In the genomic region with DNA sequence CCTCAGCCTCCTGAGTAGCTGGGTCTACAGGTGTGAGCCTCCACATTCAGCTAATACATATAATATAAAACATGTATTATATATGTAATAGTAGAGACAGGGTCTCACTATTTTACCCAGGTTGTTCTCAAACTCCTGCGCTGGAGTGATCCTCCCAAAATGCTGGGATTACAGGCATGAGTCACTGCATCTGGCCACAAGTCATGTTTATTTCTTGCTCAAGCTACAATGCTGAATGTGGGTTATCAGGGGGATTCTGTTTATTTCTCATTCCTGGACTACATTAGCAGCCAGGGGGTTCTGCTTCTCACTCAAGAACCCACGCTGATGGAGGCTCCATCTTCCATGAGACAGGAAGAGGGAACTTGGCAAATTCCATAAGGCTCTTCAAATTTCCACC, we compare ENCODE assay signal across 19 cellular contexts. TPM values are rescaled to one million over a fixed set of nuclear protein-coding genes. Genes with fewer than 3 reads are reported as not detected.
DNase-seq lines count a peak whose midpoint lies in the region; ATAC-seq, FAIRE-seq and TF ChIP-seq lines count a peak whose summit lies in the region.
"Had no signal": no experiment of that assay in that cellular context is flagged by ENCODE, and none has a peak within 500 bp of the region (broad histone marks: within the 10 kb centered on the region; RNA-seq: fewer than 3 reads in every experiment).

No MANE protein-coding gene starts in this region.

- H3K27ac Mint-ChIP-seq in CD14-positive monocyte, result no peak overlapping the region
- H3K27ac Mint-ChIP-seq: CD4-positive, CD25-positive, alpha-beta regulatory T cell had no signal

- H3K36me3 ChIP-seq in K562 (ENCODE audit: control insufficient read depth, insufficient read depth, low read length), result no peaks in the 10 kb centered on the region
- no peaks in the 10 kb centered on the region for H3K36me3 ChIP-seq in mesenchymal stem cell (ENCODE audit: control insufficient read depth in 1 of 2, insufficient read depth in 2 of 2, low read depth in 1 of 2, low read length in 2 of 2)
- H3K36me3 ChIP-seq in PC-3 (ENCODE audit: low read depth, low read length), result no peaks in the 10 kb centered on the region
- H3K36me3 ChIP-seq: BLaER1 had no signal

- H2BK5ac ChIP-seq in mesenchymal stem cell (ENCODE audit: low read depth, low read length, poor library complexity, severe bottlenecking), result no peak overlapping the region

- TF ChIP-seq CTCF in K562 (IDR thresholded peaks at IDR 0.05 in 2 of 3, conservative IDR thresholded peaks at IDR 0.05 in 1 of 3; ENCODE audit: insufficient read depth in 2 of 3, low read depth in 1 of 3, low read length in 3 of 3), result no peak
- no peak for TF ChIP-seq CTCF in CD14-positive monocyte (IDR thresholded peaks at IDR 0.05)
- TF ChIP-seq CTCF in PC-3 (conservative IDR thresholded peaks at IDR 0.05; ENCODE audit: low read depth, low read length), result no peak

- no peak overlapping the region for H4K91ac ChIP-seq in mesenchymal stem cell (ENCODE audit: low read length)

- H3K79me2 ChIP-seq in K562 (ENCODE audit: control insufficient read depth, insufficient read depth, low read length) (no peaks in the 10 kb centered on the region), PC-3 (ENCODE audit: low read length) (no peaks in the 10 kb centered on the region)

- H3K4me1 ChIP-seq in K562 (replicated peaks in 1 of 2; ENCODE audit: control insufficient read depth in 2 of 2, insufficient read depth in 2 of 2, low read length in 2 of 2) (0 out of 5 replicates have a peak, but pooled peaks cover 0 to 3% of the 10 kb centered on the region in 2 experiments), mesenchymal stem cell (ENCODE audit: control insufficient read depth, insufficient read depth, low read depth, low read length) (no peaks in the 10 kb centered on the region), PC-3 (ENCODE audit: insufficient read depth, low read length) (no peaks in the 10 kb centered on the region)
- H3K4me1 ChIP-seq: BLaER1 had no signal

- CTCF ChIA-PET in K562 (lab: Yijun Ruan, JAX; ENCODE audit: low intra/inter-chr PET ratio), result no interaction called here
- CTCF ChIA-PET in PC-3 (lab: Charles Lee), result no interaction called here

- H2AFZ ChIP-seq in K562 (ENCODE audit: low read depth, low read length) (no peak overlapping the region), mesenchymal stem cell (ENCODE audit: low read depth, low read length) (no peak overlapping the region), PC-3 (ENCODE audit: low read length) (no peak overlapping the region)

- H3K9me3 Mint-ChIP-seq in CD14-positive monocyte, result peaks cover 0 to 2% (median 0%) of the 10 kb centered on the region in 7 donors

- no peak for TF ChIP-seq EP300 in K562 (IDR thresholded peaks at IDR 0.05; ENCODE audit: low read length)

- no peak overlapping the region for H4K8ac ChIP-seq in mesenchymal stem cell (ENCODE audit: low read length)

- H3K79me1 ChIP-seq in mesenchymal stem cell (replicated peaks; ENCODE audit: low read length, poor library complexity, severe bottlenecking), result no peaks in the 10 kb centered on the region

- H2AK5ac ChIP-seq in mesenchymal stem cell (ENCODE audit: low read length, severe bottlenecking), result no peak overlapping the region

- H3K27me3 ChIP-seq in K562 (ENCODE audit: control insufficient read depth in 2 of 2, insufficient read depth in 2 of 2, low read length in 2 of 2) (no peaks in the 10 kb centered on the region; a peak in 1 of 5 replicates), mesenchymal stem cell (ENCODE audit: control insufficient read depth in 1 of 2, insufficient read depth in 1 of 2, low read length in 2 of 2) (peaks cover 10 to 27% of the 10 kb centered on the region in 2 experiments), PC-3 (ENCODE audit: low read length) (peaks cover 30% of the 10 kb centered on the region; the same call in 1 of the 2 replicates)
- H3K27me3 ChIP-seq: BLaER1 had no signal

- H3K4ac ChIP-seq in mesenchymal stem cell (ENCODE audit: low read depth in 1 of 2, low read length in 2 of 2), result no peak overlapping the region

- peak; percentile 20 for DNase-seq in EH (ENCODE audit: low read depth)
- peak; percentile 39 for DNase-seq in HCEC 1CT
- DNase-seq in K562 (ENCODE audit: extremely low read depth in 1 of 4, low spot score in 3 of 4), result no peak
- DNase-seq in mesenchymal stem cell, result peak; percentile 6
- DNase-seq in NCI-H69 (lab: John Stamatoyannopoulos, UW), result no peak
- no peak for DNase-seq in CD14-positive monocyte (ENCODE audit: low spot score)
- DNase-seq in NCI-H146 (lab: John Stamatoyannopoulos, UW), result no peak
- DNase-seq in PC-3, result no peak
- DNase-seq: CD4-positive, CD25-positive, alpha-beta regulatory T cell; DMS79; GF-D8; H9; KBM-7 had no signal

- H3K18ac ChIP-seq in mesenchymal stem cell (ENCODE audit: low read depth in 1 of 2, low read length in 2 of 2), result no peak overlapping the region

- no peaks in the 10 kb centered on the region for H3F3A ChIP-seq in PC-3 (ENCODE audit: low read length, unreplicated experiment)

- H3K36me3 Mint-ChIP-seq in CD14-positive monocyte, result no peaks in the 10 kb centered on the region
- H3K36me3 Mint-ChIP-seq: CD4-positive, CD25-positive, alpha-beta regulatory T cell had no signal

- H3K27me3 Mint-ChIP-seq in CD14-positive monocyte (ENCODE audit: low read depth in 3 of 3), result peaks cover 7 to 14% (median 9%) of the 10 kb centered on the region in 3 donors

- H4K20me1 ChIP-seq in K562 (replicated peaks; ENCODE audit: control insufficient read depth, insufficient read depth, low read length), result no peaks in the 10 kb centered on the region
- no peaks in the 10 kb centered on the region for H4K20me1 ChIP-seq in PC-3 (ENCODE audit: low read length)
- H4K20me1 ChIP-seq: BLaER1 had no signal

- no peaks in the 10 kb centered on the region for H3K9me1 ChIP-seq in K562 (ENCODE audit: control insufficient read depth, insufficient read depth, low read length)

- H3K4me3 ChIP-seq in K562 (no peak overlapping the region), mesenchymal stem cell (ENCODE audit: insufficient read depth in 1 of 2, low read depth in 1 of 2, low read length in 2 of 2) (no peak overlapping the region), PC-3 (ENCODE audit: low read length) (no peak overlapping the region)
- H3K4me3 ChIP-seq: BLaER1 had no signal

- no peak overlapping the region for H2BK120ac ChIP-seq in mesenchymal stem cell (ENCODE audit: low read depth, low read length)

- no peak overlapping the region for H3K14ac ChIP-seq in mesenchymal stem cell (ENCODE audit: low read length in 2 of 2)

- no peak overlapping the region for H3K4me3 Mint-ChIP-seq in CD14-positive monocyte
- H3K4me3 Mint-ChIP-seq: CD4-positive, CD25-positive, alpha-beta regulatory T cell; H9 had no signal

- WGBS in K562 (ENCODE audit: insufficient coverage, low coverage, missing lambda C conversion rate), result 3% methylated on average over 2 of the region's 2 CpGs
- 74% methylated on average over 2 of the region's 2 CpGs for WGBS in mesenchymal stem cell

- H3K9me3 ChIP-seq in K562 (replicated peaks; ENCODE audit: control insufficient read depth, insufficient read depth, low read depth, low read length) (0 out of 2 replicates have a peak, but pooled peaks cover 2% of the 10 kb centered on the region), mesenchymal stem cell (ENCODE audit: control insufficient read depth, low read length) (no peaks in the 10 kb centered on the region), PC-3 (ENCODE audit: low read length) (no peaks in the 10 kb centered on the region)
- H3K9me3 ChIP-seq: BLaER1 had no signal

- no peak overlapping the region for H3K23ac ChIP-seq in mesenchymal stem cell (ENCODE audit: low read length in 2 of 2)

- TF ChIP-seq POLR2A in K562 (conservative IDR thresholded peaks at IDR 0.05), result no peak

- no peak for FAIRE-seq in K562 (lab: Jason Lieb, UNC)
- FAIRE-seq: GM19239, HTR-8/SVneo had no signal

- POLR2A ChIA-PET in K562 (lab: Yijun Ruan, JAX) (interaction anchor here (0.6 to 0.8 kb wide), 2 partner anchors 11 to 440 kb away, joined by 3 read pairs; no protein-coding TSS in a partner anchor), PC-3 (lab: Charles Lee; ENCODE audit: unreplicated experiment) (interaction anchor here (0.6 kb wide), 1 partner anchor 1007 kb away, joined by 3 read pairs; no protein-coding TSS in a partner anchor)

- H3K9ac ChIP-seq in K562 (ENCODE audit: insufficient read depth in 1 of 2, low read depth in 2 of 2, low read length in 2 of 2), result no peak overlapping the region
- H3K9ac ChIP-seq in mesenchymal stem cell (ENCODE audit: low read length), result no peak overlapping the region
- H3K9ac ChIP-seq in PC-3 (ENCODE audit: low read length), result no peak overlapping the region
- H3K9ac ChIP-seq: BLaER1 had no signal

- H3K27ac ChIP-seq in K562 (ENCODE audit: extremely low read depth, low read depth, low read length) (no peak overlapping the region), mesenchymal stem cell (ENCODE audit: low read length, poor library complexity, severe bottlenecking) (no peak overlapping the region), PC-3 (ENCODE audit: low read length) (no peak overlapping the region)
- H3K27ac ChIP-seq: 22Rv1, BLaER1 had no signal

- no peaks in the 10 kb centered on the region for H3K4me1 Mint-ChIP-seq in CD14-positive monocyte
- H3K4me1 Mint-ChIP-seq: CD4-positive, CD25-positive, alpha-beta regulatory T cell; H9 had no signal

- ATAC-seq in K562 (no peak), PC-3 (no peak)

- BruUV-seq in K562 (replicated peaks; lab: Mats Ljungman, UMichigan) (no TSS peak), PC-3 (replicated peaks; lab: Mats Ljungman, UMichigan) (no TSS peak)

- in situ Hi-C loops in K562 (cut with MboI), result no loop called here

- TF ChIP-seq RAD21 in K562 (CRISPR knock-in tag; conservative IDR thresholded peaks at IDR 0.05 in 1 of 2, IDR thresholded peaks at IDR 0.05 in 1 of 2), result no peak

- no peaks in the 10 kb centered on the region for H3K9me2 ChIP-seq in PC-3 (replicated peaks; ENCODE audit: low read length)

- H3K4me2 ChIP-seq in K562 (ENCODE audit: insufficient read depth, low read length) (no peak overlapping the region), mesenchymal stem cell (ENCODE audit: low read length, poor library complexity, severe bottlenecking) (no peak overlapping the region), PC-3 (ENCODE audit: low read length) (no peak overlapping the region)
- H3K4me2 ChIP-seq: BLaER1 had no signal

- intact Hi-C loops in K562 (cut with micrococcal nuclease), result no loop called here
- intact Hi-C loops in CD14-positive monocyte (cut with micrococcal nuclease), result no loop called here
- intact Hi-C loops in PC-3 (cut with micrococcal nuclease), result no loop called here

- no peak overlapping the region for H2BK12ac ChIP-seq in mesenchymal stem cell (ENCODE audit: low read length in 2 of 2)

- no peak overlapping the region for H2BK15ac ChIP-seq in mesenchymal stem cell (ENCODE audit: low read depth, poor library complexity, severe bottlenecking)

RNA-seq across cellular contexts. Expression of a gene that starts 24.8 kb away (rescaled TPM):
- total RNA-seq in K562 (2011; cell fraction: chromatin; rRNA removed; ENCODE audit: low replicate concordance), result not detected in 2 replicates
- not detected in 2 replicates for total RNA-seq in K562 (2011; cell fraction: nucleolus; rRNA removed)
- total RNA-seq in K562 (2011; cell fraction: nucleoplasm; rRNA removed), result not detected in 2 replicates
- total RNA-seq in K562 (2014; rRNA removed) (not detected in 2 replicates), K562 (2014; rRNA removed; fragmentation: Illumina TruSeq; extraction: Trizol) (not detected in 2 replicates), K562 (2015; rRNA removed; fragmentation: Illumina TruSeq; extraction: Trizol) (not detected in 2 replicates), K562 (2021) (not detected in 2 replicates), PC-3 (2014; rRNA removed) (not detected in 2 replicates)
- polyA plus RNA-seq in K562 (2011; rRNA removed) (not detected in 2 replicates), K562 (2014; fragmentation: Illumina TruSeq; extraction: Trizol) (not detected in 2 replicates), K562 (2014; fragmentation: Nextera tagmentation; extraction: Ambion mirVana) (not detected), K562 (2014; rRNA removed) (not detected in 2 replicates), CD14-positive monocyte (100 to 1,000 TPM in 1 of 2 donors, 10 to 100 TPM in 1; 74.0 to 330 TPM)
- polyA plus RNA-seq in K562 (2011; cell fraction: cytosol; rRNA removed), result not detected in 2 replicates
- not detected in 2 replicates for polyA plus RNA-seq in K562 (2011; cell fraction: nucleus; rRNA removed)
- not detected in 2 replicates for polyA plus RNA-seq in K562 (2012)
- polyA minus RNA-seq in K562 (2011; rRNA and poly(A)+ RNA removed), result not detected in 2 replicates
- polyA minus RNA-seq in K562 (2011; cell fraction: cytosol; rRNA and poly(A)+ RNA removed), result not detected in 2 replicates
- polyA minus RNA-seq in K562 (2011; cell fraction: nucleus; rRNA and poly(A)+ RNA removed), result not detected in 2 replicates
- 0.06 TPM for polyA plus RNA-seq in mesenchymal stem cell (2013, experiment 1 of 2)
- 0.11 TPM for polyA plus RNA-seq in mesenchymal stem cell (2013, experiment 2 of 2)
- total RNA-seq: A673; CD4-positive, CD25-positive, alpha-beta regulatory T cell; H9; LHCN-M2 had no signal

RNA-seq across cellular contexts. Expression of a gene that starts 31.6 kb away (rescaled TPM):
- total RNA-seq in K562 (2011; cell fraction: chromatin; rRNA removed; ENCODE audit: low replicate concordance), result 0.46 and 2.7 TPM in 2 replicates
- 2.5 and 3.3 TPM in 2 replicates for total RNA-seq in K562 (2011; cell fraction: nucleolus; rRNA removed)
- total RNA-seq in K562 (2011; cell fraction: nucleoplasm; rRNA removed), result 1.8 and 2.9 TPM in 2 replicates
- total RNA-seq in K562 (2014; rRNA removed) (0.68 and 0.90 TPM in 2 replicates), K562 (2014; rRNA removed; fragmentation: Illumina TruSeq; extraction: Trizol) (0.19 and 0.22 TPM in 2 replicates), K562 (2015; rRNA removed; fragmentation: Illumina TruSeq; extraction: Trizol) (0.58 and 0.75 TPM in 2 replicates), K562 (2021) (0.49 and 0.92 TPM in 2 replicates), PC-3 (2014; rRNA removed) (0.36 TPM in 1 of 2 replicates, not detected in the other)
- polyA plus RNA-seq in K562 (2011; rRNA removed) (1.2 and 2.3 TPM in 2 replicates), K562 (2014; fragmentation: Illumina TruSeq; extraction: Trizol) (0.96 and 1.7 TPM in 2 replicates), K562 (2014; fragmentation: Nextera tagmentation; extraction: Ambion mirVana) (1 to 10 TPM; 1.0 to 1.7 TPM), K562 (2014; rRNA removed) (1.8 TPM in 2 replicates), CD14-positive monocyte (not detected)
- 2.0 and 3.9 TPM in 2 replicates for polyA plus RNA-seq in K562 (2011; cell fraction: cytosol; rRNA removed)
- 0.77 and 1.7 TPM in 2 replicates for polyA plus RNA-seq in K562 (2011; cell fraction: nucleus; rRNA removed)
- 1.8 and 7.5 TPM in 2 replicates for polyA plus RNA-seq in K562 (2012)
- 1.5 TPM in 1 of 2 replicates, not detected in the other for polyA minus RNA-seq in K562 (2011; rRNA and poly(A)+ RNA removed)
- 2.3 and 4.2 TPM in 2 replicates for polyA minus RNA-seq in K562 (2011; cell fraction: cytosol; rRNA and poly(A)+ RNA removed)
- polyA minus RNA-seq in K562 (2011; cell fraction: nucleus; rRNA and poly(A)+ RNA removed), result 1.2 and 1.4 TPM in 2 replicates
- not detected for polyA plus RNA-seq in mesenchymal stem cell (2013, experiment 1 of 2)
- not detected for polyA plus RNA-seq in mesenchymal stem cell (2013, experiment 2 of 2)
- total RNA-seq: A673; CD4-positive, CD25-positive, alpha-beta regulatory T cell had no signal
- polyA plus RNA-seq: CD4-positive, CD25-positive, alpha-beta regulatory T cell had no signal

RNA-seq across cellular contexts. Expression of a gene that starts 47.8 kb away (rescaled TPM):
- 13.0 and 14.3 TPM in 2 replicates for total RNA-seq in K562 (2011; cell fraction: chromatin; rRNA removed; ENCODE audit: low replicate concordance)
- total RNA-seq in K562 (2011; cell fraction: nucleolus; rRNA removed), result 15.5 and 17.0 TPM in 2 replicates
- total RNA-seq in K562 (2011; cell fraction: nucleoplasm; rRNA removed), result 22.1 and 26.9 TPM in 2 replicates
- 71.8 and 79.9 TPM in 2 replicates for total RNA-seq in K562 (2014; rRNA removed)
- 53.5 and 59.0 TPM in 2 replicates for total RNA-seq in K562 (2014; rRNA removed; fragmentation: Illumina TruSeq; extraction: Trizol)
- 67.2 and 74.9 TPM in 2 replicates for total RNA-seq in K562 (2015; rRNA removed; fragmentation: Illumina TruSeq; extraction: Trizol)
- 63.5 and 72.7 TPM in 2 replicates for total RNA-seq in K562 (2021)
- polyA plus RNA-seq in K562 (2011; rRNA removed), result 40.9 and 53.0 TPM in 2 replicates
- 54.1 and 55.7 TPM in 2 replicates for polyA plus RNA-seq in K562 (2011; cell fraction: cytosol; rRNA removed)
- 36.7 and 37.1 TPM in 2 replicates for polyA plus RNA-seq in K562 (2011; cell fraction: nucleus; rRNA removed)
- 86.1 and 99.9 TPM in 2 replicates for polyA plus RNA-seq in K562 (2012)
- 110 and 117 TPM in 2 replicates for polyA plus RNA-seq in K562 (2014; fragmentation: Illumina TruSeq; extraction: Trizol)
- polyA plus RNA-seq in K562 (2014; fragmentation: Nextera tagmentation; extraction: Ambion mirVana), result 100 to 1,000 TPM; 197 to 254 TPM
- polyA plus RNA-seq in K562 (2014; rRNA removed), result 75.7 and 80.1 TPM in 2 replicates
- polyA minus RNA-seq in K562 (2011; rRNA and poly(A)+ RNA removed), result 91.2 and 94.5 TPM in 2 replicates
- polyA minus RNA-seq in K562 (2011; cell fraction: cytosol; rRNA and poly(A)+ RNA removed), result 12.2 and 13.6 TPM in 2 replicates
- 6.5 and 14.0 TPM in 2 replicates for polyA minus RNA-seq in K562 (2011; cell fraction: nucleus; rRNA and poly(A)+ RNA removed)
- polyA plus RNA-seq in mesenchymal stem cell (2013, experiment 1 of 2), result 35.1 TPM
- polyA plus RNA-seq in mesenchymal stem cell (2013, experiment 2 of 2), result 36.7 TPM
- 100 to 1,000 TPM in 1 of 2 donors, 10 to 100 TPM in 1; 94.8 to 112 TPM for polyA plus RNA-seq in CD14-positive monocyte
- 65.4 and 68.8 TPM in 2 replicates for total RNA-seq in PC-3 (2014; rRNA removed)

RNA-seq across cellular contexts. Expression of a gene that starts 54.6 kb away (rescaled TPM):
- not detected in 2 replicates for total RNA-seq in K562 (2011; cell fraction: chromatin; rRNA removed; ENCODE audit: low replicate concordance)
- not detected in 2 replicates for total RNA-seq in K562 (2011; cell fraction: nucleolus; rRNA removed)
- not detected in 2 replicates for total RNA-seq in K562 (2011; cell fraction: nucleoplasm; rRNA removed)
- total RNA-seq in K562 (2014; rRNA removed) (not detected in 2 replicates), K562 (2014; rRNA removed; fragmentation: Illumina TruSeq; extraction: Trizol) (not detected in 2 replicates), K562 (2015; rRNA removed; fragmentation: Illumina TruSeq; extraction: Trizol) (not detected in 2 replicates), K562 (2021) (not detected in 2 replicates), PC-3 (2014; rRNA removed) (not detected in 2 replicates)
- polyA plus RNA-seq in K562 (2011; rRNA removed) (not detected in 2 replicates), K562 (2014; fragmentation: Illumina TruSeq; extraction: Trizol) (not detected in 2 replicates), K562 (2014; fragmentation: Nextera tagmentation; extraction: Ambion mirVana) (not detected), K562 (2014; rRNA removed) (not detected in 2 replicates), CD14-positive monocyte (not detected)
- not detected in 2 replicates for polyA plus RNA-seq in K562 (2011; cell fraction: cytosol; rRNA removed)
- not detected in 2 replicates for polyA plus RNA-seq in K562 (2011; cell fraction: nucleus; rRNA removed)
- not detected in 2 replicates for polyA plus RNA-seq in K562 (2012)
- polyA minus RNA-seq in K562 (2011; rRNA and poly(A)+ RNA removed), result not detected in 2 replicates
- not detected in 2 replicates for polyA minus RNA-seq in K562 (2011; cell fraction: cytosol; rRNA and poly(A)+ RNA removed)
- polyA minus RNA-seq in K562 (2011; cell fraction: nucleus; rRNA and poly(A)+ RNA removed), result not detected in 2 replicates
- polyA plus RNA-seq in mesenchymal stem cell (2013, experiment 1 of 2), result not detected
- polyA plus RNA-seq in mesenchymal stem cell (2013, experiment 2 of 2), result not detected
- total RNA-seq: A673; CD4-positive, CD25-positive, alpha-beta regulatory T cell; H9; LHCN-M2 had no signal
- polyA plus RNA-seq: CD4-positive, CD25-positive, alpha-beta regulatory T cell had no signal

RNA-seq across cellular contexts. Expression of a gene that starts 56.3 kb away (rescaled TPM):
- total RNA-seq in K562 (2011; cell fraction: chromatin; rRNA removed; ENCODE audit: low replicate concordance), result not detected in 2 replicates
- not detected in 2 replicates for total RNA-seq in K562 (2011; cell fraction: nucleolus; rRNA removed)
- not detected in 2 replicates for total RNA-seq in K562 (2011; cell fraction: nucleoplasm; rRNA removed)
- total RNA-seq in K562 (2014; rRNA removed) (not detected in 2 replicates), K562 (2014; rRNA removed; fragmentation: Illumina TruSeq; extraction: Trizol) (not detected in 2 replicates), K562 (2015; rRNA removed; fragmentation: Illumina TruSeq; extraction: Trizol) (not detected in 2 replicates), K562 (2021) (0.20 TPM in 1 of 2 replicates, not detected in the other), PC-3 (2014; rRNA removed) (not detected in 2 replicates)
- polyA plus RNA-seq in K562 (2011; rRNA removed) (not detected in 2 replicates), K562 (2014; fragmentation: Illumina TruSeq; extraction: Trizol) (0.28 TPM in 1 of 2 replicates, not detected in the other), K562 (2014; fragmentation: Nextera tagmentation; extraction: Ambion mirVana) (under 1 TPM in 1 of 2 experiments, not detected in 1; 0.27 TPM), K562 (2014; rRNA removed) (not detected in 2 replicates), CD14-positive monocyte (10 to 100 TPM; 62.6 to 63.8 TPM)
- 0.57 TPM in 1 of 2 replicates, not detected in the other for polyA plus RNA-seq in K562 (2011; cell fraction: cytosol; rRNA removed)
- not detected in 2 replicates for polyA plus RNA-seq in K562 (2011; cell fraction: nucleus; rRNA removed)
- 0.14 TPM in 1 of 2 replicates, not detected in the other for polyA plus RNA-seq in K562 (2012)
- polyA minus RNA-seq in K562 (2011; rRNA and poly(A)+ RNA removed), result not detected in 2 replicates
- not detected in 2 replicates for polyA minus RNA-seq in K562 (2011; cell fraction: cytosol; rRNA and poly(A)+ RNA removed)
- polyA minus RNA-seq in K562 (2011; cell fraction: nucleus; rRNA and poly(A)+ RNA removed), result not detected in 2 replicates
- polyA plus RNA-seq in mesenchymal stem cell (2013, experiment 1 of 2), result not detected
- not detected for polyA plus RNA-seq in mesenchymal stem cell (2013, experiment 2 of 2)
- total RNA-seq: A673; CD4-positive, CD25-positive, alpha-beta regulatory T cell; H9; LHCN-M2 had no signal

Comparison
In these comparisons a context has a peak if more than half of its experiments do, and no peak if none do; other contexts are left out.
1. DNase-seq: peak in EH (single experiment), HCEC 1CT (single experiment) and mesenchymal stem cell (single experiment); none in K562 (0 of 4), NCI-H69 (single experiment), CD14-positive monocyte (single experiment), NCI-H146 (single experiment) and PC-3 (single experiment).